ENCODE assay signal across 1 cellular context in the genomic region with DNA sequence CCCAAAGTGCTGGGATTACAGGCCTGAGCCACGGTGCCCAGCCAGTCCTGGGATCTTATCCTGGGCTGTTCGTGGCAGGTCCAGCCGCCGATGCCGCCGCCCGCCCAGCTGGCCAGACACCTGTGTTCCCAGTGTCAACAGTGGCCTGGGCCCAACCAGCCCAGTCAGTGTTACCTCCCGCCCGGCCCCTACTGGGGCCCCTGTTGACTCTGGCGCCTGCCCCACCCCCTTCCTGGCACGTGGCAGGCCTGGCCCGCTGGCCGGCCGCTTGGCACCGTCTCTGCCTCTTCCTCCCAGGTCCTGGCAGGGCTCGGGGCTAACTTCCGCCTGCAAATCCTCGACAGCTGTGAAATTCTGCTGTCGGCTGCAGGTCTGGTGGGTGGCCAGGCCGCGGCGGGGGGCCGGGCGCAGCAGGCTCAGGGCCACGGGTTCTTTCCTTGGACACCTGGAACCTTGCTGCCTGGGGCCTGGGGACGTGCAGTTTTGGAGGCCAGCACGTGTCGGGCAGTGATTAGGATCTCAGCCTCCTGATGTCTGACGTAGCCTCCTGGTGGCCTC.
TF ChIP-seq lines count a peak whose summit lies in the region.

No MANE protein-coding gene starts in this region.

TF ChIP-seq in HepG2, 621 proteins besides CTCF, POLR2A, EP300 and RAD21 (continued from another document and continues in another):
- TF ChIP-seq, protein P1, sequence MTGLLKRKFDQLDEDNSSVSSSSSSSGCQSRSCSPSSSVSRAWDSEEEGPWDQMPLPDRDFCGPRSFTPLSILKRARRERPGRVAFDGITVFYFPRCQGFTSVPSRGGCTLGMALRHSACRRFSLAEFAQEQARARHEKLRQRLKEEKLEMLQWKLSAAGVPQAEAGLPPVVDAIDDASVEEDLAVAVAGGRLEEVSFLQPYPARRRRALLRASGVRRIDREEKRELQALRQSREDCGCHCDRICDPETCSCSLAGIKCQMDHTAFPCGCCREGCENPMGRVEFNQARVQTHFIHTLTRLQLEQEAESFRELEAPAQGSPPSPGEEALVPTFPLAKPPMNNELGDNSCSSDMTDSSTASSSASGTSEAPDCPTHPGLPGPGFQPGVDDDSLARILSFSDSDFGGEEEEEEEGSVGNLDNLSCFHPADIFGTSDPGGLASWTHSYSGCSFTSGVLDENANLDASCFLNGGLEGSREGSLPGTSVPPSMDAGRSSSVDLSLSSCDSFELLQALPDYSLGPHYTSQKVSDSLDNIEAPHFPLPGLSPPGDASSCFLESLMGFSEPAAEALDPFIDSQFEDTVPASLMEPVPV (CRISPR knock-in tag; IDR thresholded peaks at IDR 0.05): peak; percentile 90
- TF ChIP-seq STAT5B (CRISPR knock-in tag; IDR thresholded peaks at IDR 0.05): no peak
- TF ChIP-seq ZNF652 (CRISPR knock-in tag; IDR thresholded peaks at IDR 0.05; ENCODE audit: borderline replicate concordance, low read depth): no peak
- TF ChIP-seq WIZ (CRISPR knock-in tag; IDR thresholded peaks at IDR 0.05): no peak
- no peak for TF ChIP-seq SP140L (CRISPR knock-in tag; IDR thresholded peaks at IDR 0.05; ENCODE audit: borderline replicate concordance)
- peak; percentile 80 for TF ChIP-seq ZNF205 (CRISPR knock-in tag; IDR thresholded peaks at IDR 0.05)
- no peak for TF ChIP-seq PRMT3 (CRISPR knock-in tag; IDR thresholded peaks at IDR 0.05; ENCODE audit: borderline replicate concordance, low read depth)
- TF ChIP-seq ZBTB39 (CRISPR knock-in tag; IDR thresholded peaks at IDR 0.05): no peak
- TF ChIP-seq HMGXB4 (CRISPR knock-in tag; IDR thresholded peaks at IDR 0.05; ENCODE audit: borderline replicate concordance in 1 of 2, low read depth in 1 of 2): peak; percentile 59 to 71; a peak in 2 of 4 replicates
- peak; percentile 95 for TF ChIP-seq HIVEP1 (CRISPR knock-in tag; IDR thresholded peaks at IDR 0.05)
- TF ChIP-seq NR2F6 (IDR thresholded peaks at IDR 0.05): peak; percentile 55; the same call in 1 of the 2 replicates
- TF ChIP-seq NR2F6 (CRISPR knock-in tag; IDR thresholded peaks at IDR 0.05): peak; percentile 90
- TF ChIP-seq, protein P2, sequence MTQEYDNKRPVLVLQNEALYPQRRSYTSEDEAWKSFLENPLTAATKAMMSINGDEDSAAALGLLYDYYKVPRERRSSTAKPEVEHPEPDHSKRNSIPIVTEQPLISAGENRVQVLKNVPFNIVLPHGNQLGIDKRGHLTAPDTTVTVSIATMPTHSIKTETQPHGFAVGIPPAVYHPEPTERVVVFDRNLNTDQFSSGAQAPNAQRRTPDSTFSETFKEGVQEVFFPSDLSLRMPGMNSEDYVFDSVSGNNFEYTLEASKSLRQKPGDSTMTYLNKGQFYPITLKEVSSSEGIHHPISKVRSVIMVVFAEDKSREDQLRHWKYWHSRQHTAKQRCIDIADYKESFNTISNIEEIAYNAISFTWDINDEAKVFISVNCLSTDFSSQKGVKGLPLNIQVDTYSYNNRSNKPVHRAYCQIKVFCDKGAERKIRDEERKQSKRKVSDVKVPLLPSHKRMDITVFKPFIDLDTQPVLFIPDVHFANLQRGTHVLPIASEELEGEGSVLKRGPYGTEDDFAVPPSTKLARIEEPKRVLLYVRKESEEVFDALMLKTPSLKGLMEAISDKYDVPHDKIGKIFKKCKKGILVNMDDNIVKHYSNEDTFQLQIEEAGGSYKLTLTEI (CRISPR knock-in tag; conservative IDR thresholded peaks at IDR 0.05): no peak
- TF ChIP-seq ZNF619 (CRISPR knock-in tag; IDR thresholded peaks at IDR 0.05): peak; percentile 78; the same call in 1 of the 2 replicates
- TF ChIP-seq USF2 (IDR thresholded peaks at IDR 0.05; ENCODE audit: low read depth, low read length): 0 out of 2 replicates have a peak, but pooled peaks have one; percentile 18
- peak; percentile 54; the same call in 1 of the 2 replicates for TF ChIP-seq USF2 (CRISPR knock-in tag; IDR thresholded peaks at IDR 0.05; ENCODE audit: borderline replicate concordance)
- TF ChIP-seq NKX3-1 (CRISPR knock-in tag; IDR thresholded peaks at IDR 0.05): peak; percentile 69; the same call in 1 of the 2 replicates
- TF ChIP-seq, protein P3, sequence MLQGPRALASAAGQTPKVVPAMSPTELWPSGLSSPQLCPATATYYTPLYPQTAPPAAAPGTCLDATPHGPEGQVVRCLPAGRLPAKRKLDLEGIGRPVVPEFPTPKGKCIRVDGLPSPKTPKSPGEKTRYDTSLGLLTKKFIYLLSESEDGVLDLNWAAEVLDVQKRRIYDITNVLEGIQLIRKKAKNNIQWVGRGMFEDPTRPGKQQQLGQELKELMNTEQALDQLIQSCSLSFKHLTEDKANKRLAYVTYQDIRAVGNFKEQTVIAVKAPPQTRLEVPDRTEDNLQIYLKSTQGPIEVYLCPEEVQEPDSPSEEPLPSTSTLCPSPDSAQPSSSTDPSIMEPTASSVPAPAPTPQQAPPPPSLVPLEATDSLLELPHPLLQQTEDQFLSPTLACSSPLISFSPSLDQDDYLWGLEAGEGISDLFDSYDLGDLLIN (CRISPR knock-in tag; IDR thresholded peaks at IDR 0.05; ENCODE audit: borderline replicate concordance): peak; percentile 96
- TF ChIP-seq ZBTB42 (CRISPR knock-in tag; IDR thresholded peaks at IDR 0.05): no peak
- TF ChIP-seq ZNF7 (CRISPR knock-in tag; IDR thresholded peaks at IDR 0.05): no peak
- peak; percentile 98 for TF ChIP-seq MXD4 (CRISPR knock-in tag; IDR thresholded peaks at IDR 0.05)
- peak; percentile 85 for TF ChIP-seq PHF5A (CRISPR knock-in tag; IDR thresholded peaks at IDR 0.05; ENCODE audit: low read depth, unreplicated experiment)
- no peak for TF ChIP-seq ZFP82 (CRISPR knock-in tag; IDR thresholded peaks at IDR 0.05; ENCODE audit: borderline replicate concordance)
- TF ChIP-seq ZFAT (CRISPR knock-in tag; conservative IDR thresholded peaks at IDR 0.05): no peak
- TF ChIP-seq SUZ12 (IDR thresholded peaks at IDR 0.05; ENCODE audit: low read depth, low read length): no peak
- peak; percentile 95 for TF ChIP-seq RXRA (CRISPR knock-in tag; IDR thresholded peaks at IDR 0.05)
- TF ChIP-seq ZNF639 (CRISPR knock-in tag; conservative IDR thresholded peaks at IDR 0.05): peak; percentile 72; the same call in 1 of the 2 replicates
- TF ChIP-seq ZSCAN29 (CRISPR knock-in tag; conservative IDR thresholded peaks at IDR 0.05): 0 out of 2 replicates have a peak, but pooled peaks have one; percentile 36
- no peak for TF ChIP-seq SP2 (CRISPR knock-in tag; IDR thresholded peaks at IDR 0.05)
- peak; percentile 74 for TF ChIP-seq MEIS1 (CRISPR knock-in tag; IDR thresholded peaks at IDR 0.05; ENCODE audit: borderline replicate concordance)
- TF ChIP-seq ERF (CRISPR knock-in tag; IDR thresholded peaks at IDR 0.05): peak; percentile 99
- no peak for TF ChIP-seq ZNF446 (CRISPR knock-in tag; IDR thresholded peaks at IDR 0.05)
- TF ChIP-seq HNRNPLL (IDR thresholded peaks at IDR 0.05; ENCODE audit: low read depth, low read length, poor library complexity, severe bottlenecking): peak; percentile 53
- peak; percentile 88 for TF ChIP-seq TARDBP (CRISPR knock-in tag; IDR thresholded peaks at IDR 0.05)
- TF ChIP-seq ZBTB44 (CRISPR knock-in tag; IDR thresholded peaks at IDR 0.05): no peak
- 0 out of 2 replicates have a peak, but pooled peaks have one; percentile 77 for TF ChIP-seq TOE1 (CRISPR knock-in tag; IDR thresholded peaks at IDR 0.05)
- TF ChIP-seq ZNF629 (CRISPR knock-in tag; conservative IDR thresholded peaks at IDR 0.05): peak; percentile 60
- TF ChIP-seq MIER3 (CRISPR knock-in tag; IDR thresholded peaks at IDR 0.05; ENCODE audit: borderline replicate concordance): peak; percentile 73; the same call in 1 of the 2 replicates
- TF ChIP-seq ZFP62 (CRISPR knock-in tag; IDR thresholded peaks at IDR 0.05): no peak
- TF ChIP-seq ZNF263 (CRISPR knock-in tag; IDR thresholded peaks at IDR 0.05): 0 out of 2 replicates have a peak, but pooled peaks have one; percentile 56
- 0 out of 2 replicates have a peak, but pooled peaks have one; percentile 31 for TF ChIP-seq DNMT1 (CRISPR knock-in tag; IDR thresholded peaks at IDR 0.05)
- no peak for TF ChIP-seq TRIM24 (CRISPR knock-in tag; IDR thresholded peaks at IDR 0.05)
- TF ChIP-seq NRL (CRISPR knock-in tag; IDR thresholded peaks at IDR 0.05; ENCODE audit: borderline replicate concordance): peak; percentile 70
- no peak for TF ChIP-seq FOXP1 (IDR thresholded peaks at IDR 0.05)
- TF ChIP-seq FOXP1 (CRISPR knock-in tag; IDR thresholded peaks at IDR 0.05): peak; percentile 86
- TF ChIP-seq ZNF879 (CRISPR knock-in tag; IDR thresholded peaks at IDR 0.05): no peak
- peak; percentile 70 for TF ChIP-seq YY1 (IDR thresholded peaks at IDR 0.05; ENCODE audit: insufficient read depth, insufficient replicate concordance, low read depth, low read length)
- peak; percentile 85 for TF ChIP-seq SNAPC2 (CRISPR knock-in tag; IDR thresholded peaks at IDR 0.05)
